Comparison of ENCODE assay signal across 1 cellular context in the genomic region with DNA sequence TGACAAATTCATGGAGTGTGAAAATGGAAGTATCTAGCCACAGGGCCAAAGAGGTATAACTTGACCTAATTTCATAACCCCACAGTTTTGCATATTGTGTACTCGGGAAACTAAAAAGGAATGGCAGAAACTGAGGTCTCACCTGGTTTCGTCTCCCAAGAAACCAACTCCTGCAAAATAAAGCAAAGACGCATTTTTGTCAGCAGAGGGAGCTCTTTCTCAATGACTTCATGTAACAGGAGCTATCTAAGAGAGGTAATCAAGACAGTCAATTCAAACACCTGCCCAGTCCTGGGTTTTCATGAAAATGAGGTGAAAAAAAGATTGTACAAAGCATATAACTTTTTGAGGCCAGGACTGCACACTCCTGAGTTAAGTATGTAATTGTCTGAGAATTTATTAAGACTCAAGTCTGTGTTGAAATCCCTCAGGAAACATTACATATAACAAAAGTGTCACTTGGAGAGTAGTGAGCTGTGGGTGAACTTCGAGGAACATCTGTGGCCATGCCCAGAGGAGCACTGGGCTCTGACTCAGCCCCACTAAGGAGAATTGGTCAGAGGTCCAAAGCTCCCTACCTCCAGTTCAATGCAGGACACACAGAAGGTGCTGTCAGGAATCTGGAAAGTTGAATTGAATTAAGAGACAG.
TF ChIP-seq lines count a peak whose summit lies in the region.

No MANE protein-coding gene starts in this region.

TF ChIP-seq in IMR-90, 13 proteins besides CTCF, POLR2A, EP300 and RAD21:
- TF ChIP-seq BHLHE40 (IDR thresholded peaks at IDR 0.05; ENCODE audit: low read depth, low read length) (no peak), SMC3 (IDR thresholded peaks at IDR 0.05; ENCODE audit: low read depth, low read length) (peak; percentile 35), FOS (IDR thresholded peaks at IDR 0.05; ENCODE audit: low read depth, low read length) (no peak), NFE2L2 (IDR thresholded peaks at IDR 0.05; ENCODE audit: low read depth, low read length) (no peak), USF2 (IDR thresholded peaks at IDR 0.05; ENCODE audit: low read depth, low read length) (no peak)
